8 cellular contexts compared by ENCODE assay signal in genomic region chr11:2390871-2391662, GRCh38. TPM values are rescaled to one million over a fixed set of nuclear protein-coding genes. Genes with fewer than 3 reads are reported as not detected.
A peak's percentile ranks its signal among the peaks of the same experiment; 100 is the strongest.
DNase-seq lines count a peak whose midpoint lies in the region; ATAC-seq lines count a peak whose summit lies in the region.

No MANE protein-coding gene starts in this region.

- peak; percentile 64 for ATAC-seq in esophagus mucosa
- ATAC-seq in GM21717 (IDR thresholded peaks at IDR 0.05; ENCODE audit: unreplicated experiment), result no peak

- DNase-seq in COR-L47 (lab: John Stamatoyannopoulos, UW), result peak; percentile 69
- DNase-seq in NCI-H2227 treated with DMSO at 0.1 percent for 48 hours (lab: John Stamatoyannopoulos, UW), result peak; percentile 34
- DNase-seq in nucleus accumbens (lab: John Stamatoyannopoulos, UW), result peak in 36 of 56 donors; percentile 26 to 86 (median 60)
- DNase-seq in NCI-H187 treated with DMSO at 0.1 percent for 48 hours (lab: John Stamatoyannopoulos, UW), result no peak
- no peak for DNase-seq in MV-4-11 (lab: John Stamatoyannopoulos, UW)
- no peak for DNase-seq in NCI-H510A treated with DMSO at 0.1 percent for 48 hours (lab: John Stamatoyannopoulos, UW)

RNA-seq across cellular contexts. Expression of gene TSSC4, which starts 9.5 kb away (rescaled TPM):
- 36.7 TPM for total RNA-seq in esophagus mucosa

RNA-seq across cellular contexts. Expression of gene CD81, which starts 14.0 kb away (rescaled TPM):
- total RNA-seq in esophagus mucosa, result 150 TPM

RNA-seq across cellular contexts. Expression of gene TRPM5, which starts 53.2 kb away (rescaled TPM):
- not detected for total RNA-seq in esophagus mucosa

RNA-seq across cellular contexts. Expression of gene KCNQ1, which starts 53.7 kb away (rescaled TPM):
- total RNA-seq in esophagus mucosa, result 1.6 TPM

Comparison
In these comparisons a context has a peak if more than half of its experiments do, and no peak if none do; other contexts are left out.
1. DNase-seq: peak in COR-L47 (single experiment), NCI-H2227 treated with DMSO at 0.1 percent for 48 hours (single experiment) and nucleus accumbens (36 of 56); none in NCI-H187 treated with DMSO at 0.1 percent for 48 hours (single experiment), MV-4-11 (single experiment) and NCI-H510A treated with DMSO at 0.1 percent for 48 hours (single experiment).